Comparison of ENCODE assay signal across 9 cellular contexts in genomic region chr7:5429857-5430611, GRCh38.
DNase-seq lines count a peak whose midpoint lies in the region; ATAC-seq lines count a peak whose summit lies in the region.
"Had no signal": no experiment of that assay in that cellular context is flagged by ENCODE, and none has a peak within 500 bp of the region (broad histone marks: within the 10 kb centered on the region; RNA-seq: fewer than 3 reads in every experiment).

No MANE protein-coding gene starts in this region.

- H3K27ac ChIP-seq in epithelial cell of prostate (peak overlapping the region; percentile 99), muscle layer of duodenum (ENCODE audit: low read length) (peak overlapping the region; percentile 89)

- peaks cover 0 to 4% of the 10 kb centered on the region in 2 donors for H3K9me3 ChIP-seq in muscle layer of duodenum (ENCODE audit: control insufficient read depth in 1 of 2, low read length in 2 of 2)

- H3K36me3 ChIP-seq in muscle layer of duodenum (ENCODE audit: control insufficient read depth in 1 of 2, insufficient read depth in 2 of 2, low read length in 2 of 2), result peaks cover 4 to 16% of the 10 kb centered on the region in 2 donors

- peak; percentile 72 for DNase-seq in DMS53 (lab: John Stamatoyannopoulos, UW)
- DNase-seq in DMS53 treated with DMSO at 0.1 percent for 48 hours (lab: John Stamatoyannopoulos, UW; ENCODE audit: unreplicated experiment), result no peak
- DNase-seq in NOMO-1 (lab: John Stamatoyannopoulos, UW; ENCODE audit: unreplicated experiment in 2 of 2), result peak; percentile 26 to 77
- DNase-seq in epithelial cell of prostate (ENCODE audit: low read depth, low spot score), result no peak
- DNase-seq in NCI-H187 treated with DMSO at 0.1 percent for 48 hours (lab: John Stamatoyannopoulos, UW), result no peak
- no peak for DNase-seq in NAMALWA (ENCODE audit: low spot score)
- DNase-seq: activated B cell treated with CpG ODN at 0.5 μM for 24 hours had no signal

- H3K4me3 ChIP-seq in muscle layer of duodenum (ENCODE audit: low read depth in 1 of 2, low read length in 2 of 2), result peak overlapping the region; percentile 71 to 91

- H3K27me3 ChIP-seq in muscle layer of duodenum (ENCODE audit: low read depth, low read length), result no peaks in the 10 kb centered on the region

- H3K4me1 ChIP-seq in muscle layer of duodenum (ENCODE audit: control insufficient read depth in 1 of 2, insufficient read depth in 2 of 2, low read length in 2 of 2), result peaks cover 4 to 25% of the 10 kb centered on the region in 2 donors

- no peak for ATAC-seq in HG03159 (IDR thresholded peaks at IDR 0.05; ENCODE audit: unreplicated experiment)

Comparison
In these comparisons a context has a peak if more than half of its experiments do, and no peak if none do; other contexts are left out.
1. DNase-seq: peak in DMS53 (single experiment) and NOMO-1 (2 of 2); none in DMS53 treated with DMSO at 0.1 percent for 48 hours (single experiment), epithelial cell of prostate (single experiment), NCI-H187 treated with DMSO at 0.1 percent for 48 hours (single experiment) and NAMALWA (single experiment).